Comparison of ENCODE assay signal across 8 cellular contexts in the genomic region with DNA sequence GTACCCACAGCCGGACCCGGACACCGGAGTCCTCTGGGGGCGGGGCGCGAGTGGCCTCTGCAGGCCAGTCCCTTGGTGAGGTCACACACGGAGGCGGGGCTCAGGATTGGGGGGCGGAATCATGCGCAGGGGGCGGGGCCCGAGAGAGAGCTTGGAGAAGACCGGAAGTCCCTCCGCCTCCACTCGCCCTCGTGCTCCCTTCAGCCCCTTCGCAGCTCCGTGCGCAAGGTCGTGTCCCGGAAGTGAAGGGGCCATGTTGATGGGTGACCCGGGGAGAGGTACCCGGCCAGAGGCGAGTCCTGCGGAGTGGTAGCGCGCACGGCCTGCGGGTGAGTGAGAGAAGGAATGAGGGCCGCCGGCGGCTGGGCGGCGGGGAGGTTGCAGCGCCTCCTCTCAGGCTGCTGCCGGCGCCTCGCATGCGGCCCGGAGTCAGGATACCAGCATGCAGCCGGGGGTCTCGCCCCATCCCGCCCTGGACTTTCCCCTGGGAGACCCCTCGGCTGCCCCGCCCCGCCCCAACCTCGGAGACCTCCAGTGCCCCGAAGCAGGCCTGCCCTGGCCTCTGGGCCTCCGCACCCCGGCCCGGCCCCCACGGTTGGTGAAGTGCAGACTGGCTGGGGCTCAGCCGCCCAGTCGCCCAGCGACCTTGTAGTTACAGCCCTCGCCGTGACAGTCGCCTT. TPM values are rescaled to one million over a fixed set of nuclear protein-coding genes. Genes with fewer than 3 reads are reported as not detected.
DNase-seq lines count a peak whose midpoint lies in the region; ATAC-seq, FAIRE-seq and TF ChIP-seq lines count a peak whose summit lies in the region.

A gene (plus strand): TSS at position 182 of the 680 bp plus-strand sequence. CDS start 9,005 bp downstream, outside the sequence.

- H3K27me3 ChIP-seq in WERI-Rb-1 (ENCODE audit: insufficient read depth, low read depth, severe bottlenecking) (no peaks in the 10 kb centered on the region), mammary epithelial cell (ENCODE audit: insufficient read depth, low read length) (no peaks in the 10 kb centered on the region), smooth muscle cell (ENCODE audit: low read depth) (no peaks in the 10 kb centered on the region)

- H3K9ac ChIP-seq in mammary epithelial cell (ENCODE audit: insufficient read depth, low read length) (peak within 1 kb of the TSS; percentile 85), smooth muscle cell (ENCODE audit: low read depth) (peak within 1 kb of the TSS; percentile 68)

- H3F3A ChIP-seq in smooth muscle cell (ENCODE audit: low read depth): peaks cover 11% of the 10 kb centered on the region

- TF ChIP-seq POLR2A in A549 (IDR thresholded peaks at IDR 0.05; ENCODE audit: low read length): peak; percentile 65

- no TSS peak for BruUV-seq in mammary epithelial cell (replicated peaks; lab: Mats Ljungman, UMichigan)

- TF ChIP-seq RAD21 in A549 (conservative IDR thresholded peaks at IDR 0.05 in 1 of 2, IDR thresholded peaks at IDR 0.05 in 1 of 2): no peak

- H3K27ac ChIP-seq in A549: peak within 1 kb of the TSS; percentile 98
- H3K27ac ChIP-seq in WERI-Rb-1: peak within 1 kb of the TSS; percentile 94
- H3K27ac ChIP-seq in mammary epithelial cell (ENCODE audit: insufficient read depth, low read depth, low read length): peak within 1 kb of the TSS; percentile 58
- peak within 1 kb of the TSS; percentile 54 for H3K27ac ChIP-seq in smooth muscle cell (ENCODE audit: low read depth)

- no peak for TF ChIP-seq EP300 in A549 (IDR thresholded peaks at IDR 0.05)

- H3K4me1 ChIP-seq in A549 (peaks cover 12% of the 10 kb centered on the region; the same call in 2 of the 3 replicates), mammary epithelial cell (ENCODE audit: insufficient read depth, low read length) (peaks cover 11% of the 10 kb centered on the region), smooth muscle cell (ENCODE audit: low read depth) (peaks cover 24% of the 10 kb centered on the region)

- in situ Hi-C loops in mammary epithelial cell (cut with MboI; ENCODE audit: low sequenced_read_pairs in 2 of 2): loop anchor here (25.0 kb wide), 1 partner anchor 340 kb away; a partner anchor contains a TSS

- ATAC-seq in A549 (peak; percentile 99), GM18858 (IDR thresholded peaks at IDR 0.05; ENCODE audit: unreplicated experiment) (peak; percentile 79), HG03095 (IDR thresholded peaks at IDR 0.05; ENCODE audit: unreplicated experiment) (peak; percentile 84)

- H3K79me2 ChIP-seq in mammary epithelial cell (ENCODE audit: insufficient read depth, low read length) (peaks cover 51% of the 10 kb centered on the region), smooth muscle cell (ENCODE audit: low read depth) (peaks cover 45% of the 10 kb centered on the region)

- POLR2A ChIA-PET in A549 (lab: Yijun Ruan, JAX): interaction anchor here (0.5 to 1.6 kb wide), 13 partner anchors 9 to 854 kb away, joined by 3 to 27 read pairs (median 3); a partner anchor contains a TSS

- dilution Hi-C loops in mammary epithelial cell (cut with HindIII; ENCODE audit: low sequenced_read_pairs): loop anchor here (5.0 to 25.0 kb wide), 2 partner anchors 50 to 265 kb away; a partner anchor contains a TSS

- WGBS in A549 (ENCODE audit: missing lambda C conversion rate): 2% methylated on average over 10 of the region's 58 CpGs
- 3% methylated on average over 20 of the region's 58 CpGs for WGBS in mammary epithelial cell (ENCODE audit: low coverage, missing lambda C conversion rate)
- under 1% methylated on average over 47 of the region's 58 CpGs for WGBS in smooth muscle cell (ENCODE audit: low lambda C conversion rate)

- peak within 1 kb of the TSS; percentile 87 for H2AFZ ChIP-seq in mammary epithelial cell (ENCODE audit: low read depth, low read length)
- peak within 1 kb of the TSS; percentile 6 for H2AFZ ChIP-seq in smooth muscle cell (ENCODE audit: low read depth)

- TF ChIP-seq CTCF in A549 (IDR thresholded peaks at IDR 0.05): no peak
- no peak for TF ChIP-seq CTCF in WERI-Rb-1 (IDR thresholded peaks at IDR 0.05; ENCODE audit: low read depth, low read length)
- no peak for TF ChIP-seq CTCF in mammary epithelial cell (conservative IDR thresholded peaks at IDR 0.05 in 1 of 2, IDR thresholded peaks at IDR 0.05 in 1 of 2; ENCODE audit: extremely low read depth in 1 of 2, insufficient read depth in 1 of 2, low read depth in 1 of 2, low read length in 2 of 2)
- no peak for TF ChIP-seq CTCF in smooth muscle cell (IDR thresholded peaks at IDR 0.05; ENCODE audit: borderline replicate concordance, insufficient read depth, poor library complexity, severe bottlenecking)

- intact Hi-C loops in mammary epithelial cell (cut with micrococcal nuclease): loop anchor here (2.0 kb wide), 1 partner anchor 17 kb away; no protein-coding TSS in a partner anchor

- no peak for FAIRE-seq in A549 (lab: Jason Lieb, UNC)

- peak within 1 kb of the TSS; percentile 100 for H3K4me3 ChIP-seq in A549
- peak within 1 kb of the TSS; percentile 78 for H3K4me3 ChIP-seq in WERI-Rb-1 (ENCODE audit: low read depth, low read length)
- peak within 1 kb of the TSS; percentile 67 to 86 (median 79) for H3K4me3 ChIP-seq in mammary epithelial cell (replicated peaks in 1 of 3; ENCODE audit: insufficient read depth in 1 of 3, low read depth in 2 of 3, low read length in 3 of 3)
- peak within 1 kb of the TSS; percentile 72 for H3K4me3 ChIP-seq in smooth muscle cell

- peak; percentile 88 to 95 for DNase-seq in A549 (ENCODE audit: low read depth in 1 of 2, low spot score in 1 of 2)
- peak; percentile 65 for DNase-seq in NCI-H2196 treated with DMSO at 0.1 percent for 48 hours (lab: John Stamatoyannopoulos, UW; ENCODE audit: unreplicated experiment)
- DNase-seq in WERI-Rb-1: peak; percentile 98
- peak; percentile 91 for DNase-seq in mammary epithelial cell
- peak; percentile 96 for DNase-seq in iPS-NIHi11 (ENCODE audit: low spot score)
- peak; percentile 89 for DNase-seq in smooth muscle cell (lab: John Stamatoyannopoulos, UW; ENCODE audit: unreplicated experiment)

- H3K4me2 ChIP-seq in A549: peak within 1 kb of the TSS; percentile 97
- H3K4me2 ChIP-seq in mammary epithelial cell (ENCODE audit: insufficient read depth, low read depth, low read length): peak within 1 kb of the TSS; percentile 87
- peak within 1 kb of the TSS; percentile 88 for H3K4me2 ChIP-seq in smooth muscle cell

- H3K9me3 ChIP-seq in A549 (no peaks in the 10 kb centered on the region), WERI-Rb-1 (ENCODE audit: severe bottlenecking) (no peaks in the 10 kb centered on the region), mammary epithelial cell (replicated peaks; ENCODE audit: insufficient read depth, low read length) (no peaks in the 10 kb centered on the region), smooth muscle cell (replicated peaks; ENCODE audit: low read depth) (no peaks in the 10 kb centered on the region)

- CTCF ChIA-PET in A549 (lab: Yijun Ruan, JAX) (interaction anchor here (0.6 to 2.6 kb wide), 5 partner anchors 9 to 537 kb away, joined by 3 to 11 read pairs (median 4); no protein-coding TSS in a partner anchor), mammary epithelial cell (lab: Charles Lee; ENCODE audit: low non-redundant PET) (interaction anchor here (0.7 to 0.9 kb wide), 2 partner anchors 18 to 65 kb away, joined by 4 to 7 read pairs; a partner anchor contains a TSS)

- H3K36me3 ChIP-seq in WERI-Rb-1 (peaks cover 39% of the 10 kb centered on the region), mammary epithelial cell (ENCODE audit: insufficient read depth, low read length) (peaks cover 9% of the 10 kb centered on the region), smooth muscle cell (ENCODE audit: low read depth) (no peaks in the 10 kb centered on the region)

- H4K20me1 ChIP-seq in mammary epithelial cell (ENCODE audit: insufficient read depth, low read length) (no peaks in the 10 kb centered on the region), smooth muscle cell (ENCODE audit: low read depth) (peaks cover 3% of the 10 kb centered on the region)

TF ChIP-seq in A549, 52 proteins besides CTCF, POLR2A, EP300 and RAD21 (continues in another document):
- TF ChIP-seq HOXB5 (CRISPR knock-in tag; IDR thresholded peaks at IDR 0.05) (no peak), POLR2AphosphoS2 (conservative IDR thresholded peaks at IDR 0.05; ENCODE audit: low read length) (no peak), FOSB (CRISPR knock-in tag; IDR thresholded peaks at IDR 0.05) (no peak), ZC3H11A (IDR thresholded peaks at IDR 0.05) (no peak), JUN (IDR thresholded peaks at IDR 0.05) (peak in 1 of 2 experiments; percentile 61; a peak in 2 of 5 replicates), NR3C1 (IDR thresholded peaks at IDR 0.05) (no peak), RARB (CRISPR knock-in tag; IDR thresholded peaks at IDR 0.05) (no peak), TFCP2L1 (CRISPR knock-in tag; IDR thresholded peaks at IDR 0.05) (no peak)

RNA-seq across cellular contexts. Expression of the gene that starts here (rescaled TPM):
- polyA plus RNA-seq in A549 (2011; rRNA removed) (19.8 and 20.5 TPM in 2 replicates), A549 (2017; fragmentation: RNase III; extraction: RNeasy Plus Mini Kit Qiagen cat#74134 plus additional on column Dnase treatment) (18.8 to 19.9 TPM (median 19.3 TPM) in 3 replicates), mammary epithelial cell (25.6 TPM), smooth muscle cell (11.3 and 14.5 TPM in 2 replicates)
- 13.3 and 16.3 TPM in 2 replicates for polyA plus RNA-seq in A549 (2012; cell fraction: cytosol; rRNA removed)
- 14.2 and 14.7 TPM in 2 replicates for polyA plus RNA-seq in A549 (2012; cell fraction: nucleus; rRNA removed)
- polyA minus RNA-seq in A549 (2011; rRNA and poly(A)+ RNA removed): 26.4 TPM in 2 replicates
- total RNA-seq in mammary epithelial cell (10 to 100 TPM; 36.8 to 36.9 TPM), smooth muscle cell (11.1 and 17.8 TPM in 2 replicates)
- 40.2 TPM for polyA minus RNA-seq in mammary epithelial cell

Comparison
In these comparisons a context has a peak if more than half of its experiments do, and no peak if none do; other contexts are left out.
1. Peak in every context shown above with its lines: DNase-seq, ATAC-seq, H3K4me3 ChIP-seq and H3K27ac ChIP-seq.